ENCODE assay signal across 8 cellular contexts in the genomic region with DNA sequence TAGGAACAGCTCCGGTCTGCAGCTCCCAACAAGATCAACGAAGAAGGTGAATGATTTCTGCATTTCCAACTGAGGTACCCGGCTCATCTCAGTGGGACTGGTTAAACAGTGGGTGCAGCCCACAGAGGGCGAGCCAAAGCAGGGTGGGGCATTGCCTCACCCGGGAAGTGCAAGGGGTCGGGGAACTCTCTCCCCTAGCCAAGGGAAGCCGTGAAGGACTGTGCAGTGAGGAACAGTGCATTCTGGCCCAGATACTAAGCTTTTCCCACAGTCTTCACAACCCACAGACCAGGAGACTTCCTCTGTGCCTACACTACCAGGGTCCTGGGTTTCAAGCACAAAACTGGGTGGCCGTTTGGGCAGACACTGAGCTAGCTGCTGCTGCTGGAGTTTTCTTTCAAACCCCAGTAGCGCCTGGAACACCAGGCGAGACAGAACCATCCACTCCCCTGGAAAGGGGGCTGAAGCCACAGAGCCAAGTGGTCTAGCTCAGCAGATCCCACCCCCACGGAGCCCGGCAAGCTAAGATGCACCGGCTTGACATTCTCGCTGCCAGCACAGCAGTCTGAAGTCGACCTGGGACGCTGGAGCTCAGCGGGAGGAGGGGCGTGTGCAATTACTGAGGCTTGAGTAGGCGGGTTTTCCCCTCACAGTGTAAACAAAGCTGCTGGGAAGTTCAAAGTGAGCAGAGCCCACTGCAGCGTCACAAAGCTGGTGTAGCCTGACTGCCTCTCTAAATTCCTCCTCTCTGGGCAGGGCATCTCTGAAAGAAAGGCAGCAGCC.
A peak's percentile ranks its signal among the peaks of the same experiment; 100 is the strongest.
DNase-seq lines count a peak whose midpoint lies in the region; ATAC-seq lines count a peak whose summit lies in the region.

No MANE protein-coding gene starts in this region.

- ATAC-seq in HG03175 (IDR thresholded peaks at IDR 0.05; ENCODE audit: unreplicated experiment) (no peak), left ventricle myocardium superior (no peak)

- DNase-seq in NCI-H2171 treated with DMSO at 0.1 percent for 48 hours (lab: John Stamatoyannopoulos, UW) (peak; percentile 23), NCI-H2171 (lab: John Stamatoyannopoulos, UW) (no peak), SK-N-DZ (ENCODE audit: low spot score) (peak; percentile 11), globus pallidus (ENCODE audit: low spot score) (peak; percentile 3), SKM-1 (lab: John Stamatoyannopoulos, UW; ENCODE audit: unreplicated experiment) (no peak), left ventricle myocardium superior (no peak)
- peak; percentile 13 for DNase-seq in stimulated activated CD4-positive, alpha-beta T cell treated with anti-CD3 and anti-CD28 coated beads, Interleukin-4, amount 100 ng/mL, for 1 hour

- intact Hi-C loops in left ventricle myocardium superior (cut with micrococcal nuclease) = no loop called here

Comparison
In these comparisons a context has a peak if more than half of its experiments do, and no peak if none do; other contexts are left out.
1. DNase-seq: peak in NCI-H2171 treated with DMSO at 0.1 percent for 48 hours (single experiment), SK-N-DZ (single experiment), globus pallidus (single experiment) and stimulated activated CD4-positive, alpha-beta T cell treated with anti-CD3 and anti-CD28 coated beads, Interleukin-4, amount 100 ng/mL, for 1 hour (single experiment); none in NCI-H2171 (single experiment), SKM-1 (single experiment) and left ventricle myocardium superior (single experiment).